Comparison of ENCODE assay signal across 2 cellular contexts in genomic region chr1:54947540-54947939, GRCh38.
TF ChIP-seq lines count a peak whose summit lies in the region.

No MANE protein-coding gene starts in this region.

TF ChIP-seq in HepG2, 621 proteins besides CTCF, POLR2A, EP300 and RAD21:
- TF ChIP-seq THRA (CRISPR knock-in tag; IDR thresholded peaks at IDR 0.05; ENCODE audit: borderline replicate concordance) (no peak), ZNF768 (CRISPR knock-in tag; IDR thresholded peaks at IDR 0.05) (peak; percentile 76), DMAP1 (CRISPR knock-in tag; IDR thresholded peaks at IDR 0.05) (no peak), ZMYM3 (CRISPR knock-in tag; IDR thresholded peaks at IDR 0.05) (0 out of 2 replicates have a peak, but pooled peaks have one; percentile 26)

TF ChIP-seq in H1, 55 proteins besides CTCF, POLR2A, EP300 and RAD21:
- no peak for TF ChIP-seq CHD1 (IDR thresholded peaks at IDR 0.05; ENCODE audit: low read depth, low read length)
- TF ChIP-seq ATF2 (IDR thresholded peaks at IDR 0.05; ENCODE audit: low read length), result no peak
- TF ChIP-seq TAF1 (IDR thresholded peaks at IDR 0.05; ENCODE audit: low read depth, low read length), result no peak
- TF ChIP-seq NRF1 (IDR thresholded peaks at IDR 0.05; ENCODE audit: low read depth, low read length), result no peak
- TF ChIP-seq SIN3A (conservative IDR thresholded peaks at IDR 0.05 in 1 of 2, IDR thresholded peaks at IDR 0.05 in 1 of 2; ENCODE audit: low read depth in 1 of 2, low read length in 2 of 2), result no peak
- TF ChIP-seq RNF2 (IDR thresholded peaks at IDR 0.05; ENCODE audit: borderline replicate concordance, low read depth, low read length, missing control alignments, poor library complexity, severe bottlenecking), result no peak
- no peak for TF ChIP-seq BCL11A (IDR thresholded peaks at IDR 0.05; ENCODE audit: low read depth in 2 of 2, low read length in 2 of 2)
- TF ChIP-seq JUN (IDR thresholded peaks at IDR 0.05; ENCODE audit: low read depth, low read length), result no peak
- no peak for TF ChIP-seq SP1 (IDR thresholded peaks at IDR 0.05; ENCODE audit: low read depth, low read length)
- no peak for TF ChIP-seq ZNF274 (IDR thresholded peaks at IDR 0.05; ENCODE audit: borderline replicate concordance, extremely low read depth, low read length)
- no peak for TF ChIP-seq SIRT6 (IDR thresholded peaks at IDR 0.05; ENCODE audit: low read length)
- TF ChIP-seq ASH2L (IDR thresholded peaks at IDR 0.05; ENCODE audit: low read length), result no peak
- TF ChIP-seq CBX8 (IDR thresholded peaks at IDR 0.05; ENCODE audit: borderline replicate concordance, low read depth, low read length), result no peak
- no peak for TF ChIP-seq YY1 (IDR thresholded peaks at IDR 0.05; ENCODE audit: low read depth, low read length)
- no peak for TF ChIP-seq CREB1 (IDR thresholded peaks at IDR 0.05)
- no peak for TF ChIP-seq CEBPB (IDR thresholded peaks at IDR 0.05; ENCODE audit: low read depth, low read length)
- no peak for TF ChIP-seq BRCA1 (IDR thresholded peaks at IDR 0.05; ENCODE audit: low read depth, low read length)
- no peak for TF ChIP-seq POU5F1 (IDR thresholded peaks at IDR 0.05; ENCODE audit: low read depth, low read length)
- no peak for TF ChIP-seq KDM1A (IDR thresholded peaks at IDR 0.05; ENCODE audit: borderline replicate concordance, low read length)
- TF ChIP-seq SP2 (IDR thresholded peaks at IDR 0.05; ENCODE audit: low read length), result no peak
